Comparison of ENCODE assay signal across 8 cellular contexts in the genomic region with DNA sequence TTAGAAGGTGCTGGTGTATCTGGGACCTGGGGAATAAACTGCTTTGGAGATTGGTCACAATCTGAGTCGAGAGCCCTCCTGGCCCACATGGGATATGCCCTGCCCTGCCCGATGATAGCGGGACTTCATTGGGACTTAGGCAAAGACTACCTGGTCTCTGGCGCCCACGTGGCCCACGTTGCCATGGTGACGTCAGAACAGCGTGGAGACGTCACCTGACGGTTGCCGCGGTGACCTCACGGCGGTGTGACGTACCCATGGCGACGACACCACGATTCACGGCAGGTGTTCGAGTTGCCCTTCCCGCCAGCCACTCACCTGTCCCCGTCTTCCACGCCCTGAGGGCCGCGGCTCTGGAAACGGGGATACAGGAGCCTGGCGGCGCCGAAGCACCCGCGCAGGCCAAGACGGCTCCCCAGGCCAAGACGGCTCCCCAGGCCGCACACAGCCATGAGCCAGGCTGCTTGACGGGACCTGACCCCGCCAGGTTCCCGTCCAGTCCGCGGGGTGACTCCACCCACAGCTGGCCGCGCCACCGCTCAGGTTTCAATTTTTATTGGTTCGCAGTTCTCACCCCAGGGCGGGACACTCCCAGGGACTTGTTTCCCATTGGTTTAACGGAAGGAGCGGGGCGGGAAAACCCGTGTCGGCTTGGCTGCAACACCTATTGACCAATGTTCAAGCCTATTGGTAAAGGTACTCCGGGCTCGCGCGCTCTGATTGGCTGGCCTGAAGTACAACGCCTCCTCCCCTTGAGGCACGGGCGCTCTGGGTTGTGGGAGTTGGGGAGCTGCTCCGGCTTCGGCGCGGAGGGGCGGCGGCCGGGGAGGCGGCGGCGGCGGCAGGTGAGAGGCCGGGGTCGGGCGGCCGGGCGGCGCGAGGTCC. TPM values are rescaled to one million over a fixed set of nuclear protein-coding genes. Genes with fewer than 3 reads are reported as not detected.
DNase-seq lines count a peak whose midpoint lies in the region; ATAC-seq and TF ChIP-seq lines count a peak whose summit lies in the region.

A gene (minus strand): TSS at position 476 of the 885 bp plus-strand sequence. CDS start 24 bp downstream, at position 452.
A gene (plus strand): TSS at position 766 of the 885 bp plus-strand sequence. CDS start 1,029 bp downstream, outside the sequence.

- peaks cover 78% of the 10 kb centered on the region for H3K36me3 ChIP-seq in RWPE2 (ENCODE audit: low read depth)

- no peaks in the 10 kb centered on the region for H3K27me3 Mint-ChIP-seq in activated T-helper 2 cell treated with anti-CD3 and anti-CD28 coated beads, Interferon-gamma antibody, Interleukin-2, Interleukin-4, amounts not matched to agents 10 μg/mL and 5 μg/mL and 100 μg/mL, durations not matched to agents 14 hours and 24 hours and 36 hours (ENCODE audit: low read depth)
- no peaks in the 10 kb centered on the region for H3K27me3 Mint-ChIP-seq in naive thymus-derived CD8-positive, alpha-beta T cell

- no peaks in the 10 kb centered on the region for H3K9me3 Mint-ChIP-seq in activated T-helper 2 cell treated with anti-CD3 and anti-CD28 coated beads, Interferon-gamma antibody, Interleukin-2, Interleukin-4, amounts not matched to agents 10 μg/mL and 5 μg/mL and 100 μg/mL, durations not matched to agents 14 hours and 24 hours and 36 hours
- no peaks in the 10 kb centered on the region for H3K9me3 Mint-ChIP-seq in naive thymus-derived CD8-positive, alpha-beta T cell

- intact Hi-C loops in activated T-helper 2 cell treated with anti-CD3 and anti-CD28 coated beads, Interferon-gamma antibody, Interleukin-2, Interleukin-4, amounts not matched to agents 10 μg/mL and 5 μg/mL and 100 μg/mL, durations not matched to agents 14 hours and 24 hours and 36 hours (cut with micrococcal nuclease): loop anchor here (1.0 to 10.0 kb wide), 6 partner anchors 96 to 1204 kb away; a partner anchor contains a TSS

- H3K27ac ChIP-seq in RWPE2 (ENCODE audit: poor library complexity, severe bottlenecking): peak within 1 kb of the TSS; percentile 55

- TF ChIP-seq CTCF in RWPE2 (IDR thresholded peaks at IDR 0.05; ENCODE audit: poor library complexity, severe bottlenecking) (no peak), fibroblast of mammary gland (conservative IDR thresholded peaks at IDR 0.05; ENCODE audit: control insufficient read depth, insufficient read depth, low read depth, low read length) (no peak)

- POLR2A ChIA-PET in naive thymus-derived CD8-positive, alpha-beta T cell (lab: Charles Lee): interaction anchor here (0.8 to 2.1 kb wide), 7 partner anchors 8 to 521 kb away, joined by 3 to 12 read pairs (median 3); a partner anchor contains a TSS

- H3K4me1 ChIP-seq in RWPE2 (ENCODE audit: insufficient read depth, poor library complexity, severe bottlenecking): peaks cover 10% of the 10 kb centered on the region

- H3K27ac Mint-ChIP-seq in activated T-helper 2 cell treated with anti-CD3 and anti-CD28 coated beads, Interferon-gamma antibody, Interleukin-2, Interleukin-4, amounts not matched to agents 10 μg/mL and 5 μg/mL and 100 μg/mL, durations not matched to agents 14 hours and 24 hours and 36 hours: peak within 1 kb of the TSS; percentile 92
- H3K27ac Mint-ChIP-seq in naive thymus-derived CD8-positive, alpha-beta T cell: peak within 1 kb of the TSS; percentile 86 to 99 (median 98)

- DNase-seq in EH (ENCODE audit: low read depth): peak; percentile 99
- peak; percentile 99 for DNase-seq in H4 (ENCODE audit: low spot score)
- peak; percentile 100 for DNase-seq in LoVo (ENCODE audit: low spot score)
- peak; percentile 99 for DNase-seq in RWPE2 (ENCODE audit: low spot score)
- peak; percentile 99 for DNase-seq in activated T-helper 2 cell treated with anti-CD3 and anti-CD28 coated beads, Interferon-gamma antibody, Interleukin-2, Interleukin-4, amounts not matched to agents 10 μg/mL and 5 μg/mL and 100 μg/mL, durations not matched to agents 14 hours and 24 hours and 36 hours (ENCODE audit: low spot score)
- DNase-seq in fibroblast of mammary gland (ENCODE audit: low read depth): peak; percentile 99
- peak; percentile 89 to 100 (median 99) for DNase-seq in naive thymus-derived CD8-positive, alpha-beta T cell
- DNase-seq in stimulated activated naive CD4-positive, alpha-beta T cell (lab: John Stamatoyannopoulos, UW): peak; percentile 98 to 99 (median 99)

- peak; percentile 98 for ATAC-seq in RWPE2 (ENCODE audit: low read depth)
- ATAC-seq in naive thymus-derived CD8-positive, alpha-beta T cell: peak; percentile 93 to 94

- H3K36me3 Mint-ChIP-seq in activated T-helper 2 cell treated with anti-CD3 and anti-CD28 coated beads, Interferon-gamma antibody, Interleukin-2, Interleukin-4, amounts not matched to agents 10 μg/mL and 5 μg/mL and 100 μg/mL, durations not matched to agents 14 hours and 24 hours and 36 hours (ENCODE audit: low read depth): peaks cover 39% of the 10 kb centered on the region
- H3K36me3 Mint-ChIP-seq in naive thymus-derived CD8-positive, alpha-beta T cell: peaks cover 0 to 50% (median 5%) of the 10 kb centered on the region in 3 donors

- peaks cover 30% of the 10 kb centered on the region for H3K4me1 Mint-ChIP-seq in activated T-helper 2 cell treated with anti-CD3 and anti-CD28 coated beads, Interferon-gamma antibody, Interleukin-2, Interleukin-4, amounts not matched to agents 10 μg/mL and 5 μg/mL and 100 μg/mL, durations not matched to agents 14 hours and 24 hours and 36 hours (ENCODE audit: low read depth)
- H3K4me1 Mint-ChIP-seq in naive thymus-derived CD8-positive, alpha-beta T cell: peaks cover 16 to 34% (median 28%) of the 10 kb centered on the region in 4 donors

- H3K4me3 Mint-ChIP-seq in activated T-helper 2 cell treated with anti-CD3 and anti-CD28 coated beads, Interferon-gamma antibody, Interleukin-2, Interleukin-4, amounts not matched to agents 10 μg/mL and 5 μg/mL and 100 μg/mL, durations not matched to agents 14 hours and 24 hours and 36 hours (ENCODE audit: low read depth): peak within 1 kb of the TSS; percentile 93
- H3K4me3 Mint-ChIP-seq in naive thymus-derived CD8-positive, alpha-beta T cell: peak within 1 kb of the TSS; percentile 86 to 99 (median 94)

- H3K4me3 ChIP-seq in RWPE2 (ENCODE audit: severe bottlenecking) (peak within 1 kb of the TSS; percentile 56), fibroblast of mammary gland (ENCODE audit: control insufficient read depth, low read depth, low read length) (peak within 1 kb of the TSS; percentile 98)

- H3K9me3 ChIP-seq in RWPE2 (ENCODE audit: severe bottlenecking): no peaks in the 10 kb centered on the region

- H3K27me3 ChIP-seq in RWPE2 (ENCODE audit: insufficient read depth, poor library complexity, severe bottlenecking): no peaks in the 10 kb centered on the region

RNA-seq across cellular contexts. Expression of the first gene that starts in this region (rescaled TPM):
- total RNA-seq in H4 (2014; rRNA removed; shearing (Covaris generic)): 33.0 and 48.4 TPM in 2 replicates
- 56.7 and 59.0 TPM in 2 replicates for total RNA-seq in activated T-helper 2 cell treated with anti-CD3 and anti-CD28 coated beads, Interferon-gamma antibody, Interleukin-2, Interleukin-4, amounts not matched to agents 10 μg/mL and 5 μg/mL and 100 μg/mL, durations not matched to agents 14 hours and 24 hours and 36 hours
- total RNA-seq in naive thymus-derived CD8-positive, alpha-beta T cell: 10 to 100 TPM; 20.6 to 21.6 TPM
- 10 to 100 TPM; 28.2 to 39.1 (median 36.0) TPM for polyA plus RNA-seq in naive thymus-derived CD8-positive, alpha-beta T cell

RNA-seq across cellular contexts. Expression of the second gene that starts in this region (rescaled TPM):
- total RNA-seq in H4 (2014; rRNA removed; shearing (Covaris generic)): 24.1 and 24.4 TPM in 2 replicates
- 28.7 and 33.6 TPM in 2 replicates for total RNA-seq in activated T-helper 2 cell treated with anti-CD3 and anti-CD28 coated beads, Interferon-gamma antibody, Interleukin-2, Interleukin-4, amounts not matched to agents 10 μg/mL and 5 μg/mL and 100 μg/mL, durations not matched to agents 14 hours and 24 hours and 36 hours
- 10 to 100 TPM in 1 of 2 experiments, 1 to 10 TPM in 1; 9.2 to 11.5 TPM for total RNA-seq in naive thymus-derived CD8-positive, alpha-beta T cell
- 1 to 10 TPM; 2.6 to 3.6 (median 2.7) TPM for polyA plus RNA-seq in naive thymus-derived CD8-positive, alpha-beta T cell

Comparison
In these comparisons a context has a peak if more than half of its experiments do, and no peak if none do; other contexts are left out.
1. Peak in every context shown above with its lines: DNase-seq, ATAC-seq, H3K4me3 ChIP-seq and H3K27ac ChIP-seq.